In genomic region chr20:57543754-57544153, GRCh38 we compare ENCODE assay signal across 1 cellular context.
TF ChIP-seq lines count a peak whose summit lies in the region.

No MANE protein-coding gene starts in this region.

TF ChIP-seq in HepG2, 621 proteins besides CTCF, POLR2A, EP300 and RAD21:
- no peak for TF ChIP-seq PAWR (CRISPR knock-in tag; IDR thresholded peaks at IDR 0.05; ENCODE audit: borderline replicate concordance)
- peak; percentile 15; the same call in 1 of the 2 replicates for TF ChIP-seq FOXA3 (CRISPR knock-in tag; IDR thresholded peaks at IDR 0.05)
- TF ChIP-seq ELF4 (CRISPR knock-in tag; IDR thresholded peaks at IDR 0.05; ENCODE audit: borderline replicate concordance): no peak
- TF ChIP-seq, protein P1, sequence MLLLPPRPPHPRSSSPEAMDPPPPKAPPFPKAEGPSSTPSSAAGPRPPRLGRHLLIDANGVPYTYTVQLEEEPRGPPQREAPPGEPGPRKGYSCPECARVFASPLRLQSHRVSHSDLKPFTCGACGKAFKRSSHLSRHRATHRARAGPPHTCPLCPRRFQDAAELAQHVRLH (CRISPR knock-in tag; IDR thresholded peaks at IDR 0.05; ENCODE audit: borderline replicate concordance, low read depth): no peak
